In genomic region chr7:111498608-111499007, GRCh38 we compare ENCODE assay signal across 26 cellular contexts.
"Had no signal": no experiment of that assay in that cellular context is flagged by ENCODE, and none has a peak within 500 bp of the region (broad histone marks: within the 10 kb centered on the region; RNA-seq: fewer than 3 reads in every experiment).

No MANE protein-coding gene starts in this region.

- H3K9me3 Mint-ChIP-seq: activated B cell treated with CpG ODN at 0.5 μM for 24 hours; activated CD4-positive, alpha-beta T cell treated with anti-CD3 and anti-CD28 coated beads, Interleukin-2, amount 10 ng/mL, durations not matched to agents 24 days and 14 days; activated naive CD4-positive, alpha-beta T cell treated with anti-CD3 and anti-CD28 coated beads, Interleukin-2, amount 50 U/mL, for 24 hours; activated T-helper 1 cell treated with anti-CD3 and anti-CD28 coated beads, Interleukin-12 subunit alpha, Interleukin-12 subunit beta, Interleukin-2, Interleukin-4 antibody, amounts not matched to agents 30 ng/mL and 10 ng/mL and 1 ng/mL, durations not matched to agents 14 hours and 24 hours and 36 hours; central memory CD8-positive, alpha-beta T cell had no signal

- H3K4me1 Mint-ChIP-seq: activated CD8-positive, alpha-beta memory T cell treated with anti-CD3 and anti-CD28 coated beads, Interleukin-2, amount 10 ng/mL, durations not matched to agents 7 days and 5 days; central memory CD8-positive, alpha-beta T cell had no signal

- H3K4me3 Mint-ChIP-seq: activated B cell treated with CpG ODN at 0.5 μM for 24 hours; activated CD4-positive, alpha-beta T cell treated with anti-CD3 and anti-CD28 coated beads, Interleukin-2, amount 10 ng/mL, durations not matched to agents 24 days and 14 days; activated CD8-positive, alpha-beta memory T cell treated with anti-CD3 and anti-CD28 coated beads, Interleukin-2, amount 10 ng/mL, durations not matched to agents 7 days and 5 days; activated naive CD4-positive, alpha-beta T cell treated with anti-CD3 and anti-CD28 coated beads, Interleukin-2, amount 50 U/mL, for 24 hours; activated T-cell treated with anti-CD3 and anti-CD28 coated beads, Interleukin-2, amount 50 U/mL, for 24 hours; activated T-helper 1 cell treated with anti-CD3 and anti-CD28 coated beads, Interleukin-12 subunit alpha, Interleukin-12 subunit beta, Interleukin-2, Interleukin-4 antibody, amounts not matched to agents 30 ng/mL and 10 ng/mL and 1 ng/mL, durations not matched to agents 14 hours and 24 hours and 36 hours; central memory CD8-positive, alpha-beta T cell; T-cell had no signal

- H3K4me3 ChIP-seq: body of pancreas, SK-N-MC had no signal

- H3K27ac Mint-ChIP-seq: activated B cell treated with CpG ODN at 0.5 μM for 24 hours; activated CD4-positive, alpha-beta T cell treated with anti-CD3 and anti-CD28 coated beads, Interleukin-2, amount 10 ng/mL, durations not matched to agents 24 days and 14 days; activated CD8-positive, alpha-beta memory T cell treated with anti-CD3 and anti-CD28 coated beads, Interleukin-2, amount 10 ng/mL, durations not matched to agents 7 days and 5 days; activated naive CD4-positive, alpha-beta T cell treated with anti-CD3 and anti-CD28 coated beads, Interleukin-2, amount 50 U/mL, for 24 hours; activated T-cell treated with anti-CD3 and anti-CD28 coated beads, Interleukin-2, amount 50 U/mL, for 24 hours; activated T-helper 1 cell treated with anti-CD3 and anti-CD28 coated beads, Interleukin-12 subunit alpha, Interleukin-12 subunit beta, Interleukin-2, Interleukin-4 antibody, amounts not matched to agents 30 ng/mL and 10 ng/mL and 1 ng/mL, durations not matched to agents 14 hours and 24 hours and 36 hours; T-cell had no signal

- H3K27me3 ChIP-seq: body of pancreas had no signal

- H3K9me3 ChIP-seq: body of pancreas had no signal

- ATAC-seq: activated CD8-positive, alpha-beta memory T cell treated with anti-CD3 and anti-CD28 coated beads, Interleukin-2, amount 10 ng/mL, durations not matched to agents 7 days and 5 days; body of pancreas; T-cell had no signal

- H3K27me3 Mint-ChIP-seq: activated B cell treated with CpG ODN at 0.5 μM for 24 hours; activated CD4-positive, alpha-beta T cell treated with anti-CD3 and anti-CD28 coated beads, Interleukin-2, amount 10 ng/mL, durations not matched to agents 24 days and 14 days; activated CD8-positive, alpha-beta memory T cell treated with anti-CD3 and anti-CD28 coated beads, Interleukin-2, amount 10 ng/mL, durations not matched to agents 7 days and 5 days; activated naive CD4-positive, alpha-beta T cell treated with anti-CD3 and anti-CD28 coated beads, Interleukin-2, amount 50 U/mL, for 24 hours; activated T-cell treated with anti-CD3 and anti-CD28 coated beads, Interleukin-2, amount 50 U/mL, for 24 hours; central memory CD8-positive, alpha-beta T cell; T-cell had no signal

- FAIRE-seq: TTC549 had no signal

- H3K4me1 ChIP-seq: body of pancreas had no signal

- DNase-seq: activated B cell treated with CpG ODN at 0.5 μM for 24 hours; activated CD4-positive, alpha-beta T cell treated with anti-CD3 and anti-CD28 coated beads for 1 hour; activated CD4-positive, alpha-beta T cell treated with anti-CD3 and anti-CD28 coated beads, Interleukin-2, amount 10 ng/mL, durations not matched to agents 24 days and 14 days; activated CD8-positive, alpha-beta memory T cell treated with anti-CD3 and anti-CD28 coated beads, Interleukin-2, amount 10 ng/mL, durations not matched to agents 7 days and 5 days; activated effector memory CD4-positive, alpha-beta T cell treated with Interleukin-2 at 50 U/mL for 16 hours; activated naive CD4-positive, alpha-beta T cell; activated T-cell treated with anti-CD3 and anti-CD28 coated beads, Interleukin-2, amount 50 U/mL, for 24 hours; aorta; body of pancreas; MM.1S; NCI-H1105; NCI-H1436; NCI-H1694 treated with DMSO at 0.1 percent for 48 hours; NCI-H2029 treated with DMSO at 0.1 percent for 48 hours; NCI-H510A treated with DMSO at 0.1 percent for 48 hours; NCI-H69; NK-92 treated with Interleukin-12 subunit alpha and Interleukin-12 subunit beta, amount 100 ng/mL, for 24 hours; OCI-M1; SIG-M5; T-cell; T-helper 2 cell had no signal

- H3K27ac ChIP-seq: body of pancreas, SK-N-MC had no signal
